Comparison of ENCODE assay signal across 19 cellular contexts in the genomic region with DNA sequence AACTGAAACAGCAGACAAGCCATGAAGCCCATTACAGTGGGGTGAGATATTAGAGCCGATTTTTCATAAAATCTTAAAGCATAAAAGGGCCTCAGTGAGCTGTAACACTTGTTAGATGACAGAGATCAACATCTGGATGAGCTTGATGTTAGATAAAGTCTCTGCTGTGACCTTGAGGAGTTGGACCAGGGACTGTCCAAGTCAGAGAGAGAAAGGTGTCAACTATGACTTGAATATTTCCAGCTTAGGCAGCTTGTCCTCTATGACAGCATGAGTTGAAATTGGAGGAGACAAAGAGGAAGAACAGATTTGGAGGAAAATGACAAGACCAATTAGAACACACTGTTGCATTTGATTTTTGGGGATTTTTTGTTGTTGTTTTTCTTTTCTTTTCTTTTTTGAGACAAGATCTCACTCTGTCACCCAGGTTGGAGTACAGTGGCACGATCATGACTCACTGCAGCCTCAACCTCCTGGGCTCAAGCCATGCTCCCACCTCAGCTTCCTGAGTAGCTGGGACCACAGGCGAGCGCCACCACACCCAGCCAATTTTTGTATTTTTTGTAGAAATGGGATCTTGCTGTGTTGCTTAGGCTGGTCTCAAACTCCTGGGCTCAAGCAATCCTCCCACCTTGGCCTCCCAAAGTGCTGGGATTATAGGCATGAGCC. TPM values are rescaled to one million over a fixed set of nuclear protein-coding genes. Genes with fewer than 3 reads are reported as not detected.
DNase-seq lines count a peak whose midpoint lies in the region; ATAC-seq, FAIRE-seq and TF ChIP-seq lines count a peak whose summit lies in the region.
"Had no signal": no experiment of that assay in that cellular context is flagged by ENCODE, and none has a peak within 500 bp of the region (broad histone marks: within the 10 kb centered on the region; RNA-seq: fewer than 3 reads in every experiment).

No MANE protein-coding gene starts in this region.

- no peak for DNase-seq in activated naive CD8-positive, alpha-beta T cell treated with anti-CD3 and anti-CD28 coated beads, Interleukin-2, amount 10 ng/mL, durations not matched to agents 7 days and 5 days
- DNase-seq in activated naive CD8-positive, alpha-beta T cell treated with anti-CD3 and anti-CD28 coated beads for 36 hours, result no peak
- peak; percentile 37 for DNase-seq in MG63
- DNase-seq in activated T-helper 1 cell treated with anti-CD3 and anti-CD28 coated beads, Interleukin-12 subunit alpha, Interleukin-12 subunit beta, Interleukin-2, Interleukin-4 antibody, amounts not matched to agents 30 ng/mL and 10 ng/mL and 1 ng/mL, durations not matched to agents 14 hours and 24 hours and 36 hours (ENCODE audit: low spot score), result peak; percentile 4
- DNase-seq in frontal cortex (ENCODE audit: low spot score in 2 of 2), result no peak
- no peak for DNase-seq in tibial artery
- DNase-seq: Calu3; caudate nucleus; effector CD4-positive, alpha-beta T cell; islet precursor cell; mesendoderm; NCI-H1105; NCI-H2107; NCI-H526 treated with DMSO at 0.1 percent for 48 hours; SK-N-SH; substantia nigra had no signal

- no peaks in the 10 kb centered on the region for H3K9me3 ChIP-seq in MG63
- H3K9me3 ChIP-seq in tibial artery, result no peaks in the 10 kb centered on the region
- H3K9me3 ChIP-seq: right atrium auricular region, SK-N-SH had no signal

- H3K4me3 ChIP-seq in MG63, result no peak overlapping the region
- no peak overlapping the region for H3K4me3 ChIP-seq in tibial artery
- H3K4me3 ChIP-seq: right atrium auricular region had no signal

- peak overlapping the region; percentile 22 for H3K4me3 Mint-ChIP-seq in activated naive CD8-positive, alpha-beta T cell treated with anti-CD3 and anti-CD28 coated beads, Interleukin-2, amount 10 ng/mL, durations not matched to agents 7 days and 5 days
- no peak overlapping the region for H3K4me3 Mint-ChIP-seq in activated naive CD8-positive, alpha-beta T cell treated with anti-CD3 and anti-CD28 coated beads for 36 hours
- no peak overlapping the region for H3K4me3 Mint-ChIP-seq in activated T-helper 1 cell treated with anti-CD3 and anti-CD28 coated beads, Interleukin-12 subunit alpha, Interleukin-12 subunit beta, Interleukin-2, Interleukin-4 antibody, amounts not matched to agents 30 ng/mL and 10 ng/mL and 1 ng/mL, durations not matched to agents 14 hours and 24 hours and 36 hours
- H3K4me3 Mint-ChIP-seq in stimulated activated naive CD8-positive, alpha-beta T cell treated with anti-CD3 and anti-CD28 coated beads, Interleukin-15, Interleukin-2, amounts not matched to agents 100 ng/mL and 50 ng/mL, for 24 hours, result no peak overlapping the region

- intact Hi-C loops in activated T-helper 1 cell treated with anti-CD3 and anti-CD28 coated beads, Interleukin-12 subunit alpha, Interleukin-12 subunit beta, Interleukin-2, Interleukin-4 antibody, amounts not matched to agents 30 ng/mL and 10 ng/mL and 1 ng/mL, durations not matched to agents 14 hours and 24 hours and 36 hours (cut with micrococcal nuclease), result no loop called here
- intact Hi-C loops in tibial artery (cut with DNase I; ENCODE audit: low total_unique reads), result no loop called here

- no peak overlapping the region for H3K27ac ChIP-seq in tibial artery
- H3K27ac ChIP-seq: right atrium auricular region had no signal

- no peaks in the 10 kb centered on the region for H3K36me3 Mint-ChIP-seq in activated naive CD8-positive, alpha-beta T cell treated with anti-CD3 and anti-CD28 coated beads, Interleukin-2, amount 10 ng/mL, durations not matched to agents 7 days and 5 days
- no peaks in the 10 kb centered on the region for H3K36me3 Mint-ChIP-seq in activated naive CD8-positive, alpha-beta T cell treated with anti-CD3 and anti-CD28 coated beads for 36 hours
- H3K36me3 Mint-ChIP-seq in activated T-helper 1 cell treated with anti-CD3 and anti-CD28 coated beads, Interleukin-12 subunit alpha, Interleukin-12 subunit beta, Interleukin-2, Interleukin-4 antibody, amounts not matched to agents 30 ng/mL and 10 ng/mL and 1 ng/mL, durations not matched to agents 14 hours and 24 hours and 36 hours (ENCODE audit: low read depth), result no peaks in the 10 kb centered on the region
- no peaks in the 10 kb centered on the region for H3K36me3 Mint-ChIP-seq in stimulated activated naive CD8-positive, alpha-beta T cell treated with anti-CD3 and anti-CD28 coated beads, Interleukin-15, Interleukin-2, amounts not matched to agents 100 ng/mL and 50 ng/mL, for 24 hours (ENCODE audit: low read depth)

- H3K27me3 ChIP-seq in MG63, result no peaks in the 10 kb centered on the region
- H3K27me3 ChIP-seq in tibial artery, result no peaks in the 10 kb centered on the region
- H3K27me3 ChIP-seq: right atrium auricular region had no signal

- peaks cover 18% of the 10 kb centered on the region for H3K4me1 Mint-ChIP-seq in activated naive CD8-positive, alpha-beta T cell treated with anti-CD3 and anti-CD28 coated beads, Interleukin-2, amount 10 ng/mL, durations not matched to agents 7 days and 5 days
- H3K4me1 Mint-ChIP-seq in activated naive CD8-positive, alpha-beta T cell treated with anti-CD3 and anti-CD28 coated beads for 36 hours, result peaks cover 9% of the 10 kb centered on the region
- H3K4me1 Mint-ChIP-seq in activated T-helper 1 cell treated with anti-CD3 and anti-CD28 coated beads, Interleukin-12 subunit alpha, Interleukin-12 subunit beta, Interleukin-2, Interleukin-4 antibody, amounts not matched to agents 30 ng/mL and 10 ng/mL and 1 ng/mL, durations not matched to agents 14 hours and 24 hours and 36 hours (ENCODE audit: low read depth), result peaks cover 22% of the 10 kb centered on the region
- H3K4me1 Mint-ChIP-seq in stimulated activated naive CD8-positive, alpha-beta T cell treated with anti-CD3 and anti-CD28 coated beads, Interleukin-15, Interleukin-2, amounts not matched to agents 100 ng/mL and 50 ng/mL, for 24 hours (ENCODE audit: low read depth), result peaks cover 34% of the 10 kb centered on the region

- no peaks in the 10 kb centered on the region for H3K9me3 Mint-ChIP-seq in activated naive CD8-positive, alpha-beta T cell treated with anti-CD3 and anti-CD28 coated beads, Interleukin-2, amount 10 ng/mL, durations not matched to agents 7 days and 5 days
- H3K9me3 Mint-ChIP-seq in activated naive CD8-positive, alpha-beta T cell treated with anti-CD3 and anti-CD28 coated beads for 36 hours, result no peaks in the 10 kb centered on the region
- H3K9me3 Mint-ChIP-seq in activated T-helper 1 cell treated with anti-CD3 and anti-CD28 coated beads, Interleukin-12 subunit alpha, Interleukin-12 subunit beta, Interleukin-2, Interleukin-4 antibody, amounts not matched to agents 30 ng/mL and 10 ng/mL and 1 ng/mL, durations not matched to agents 14 hours and 24 hours and 36 hours, result no peaks in the 10 kb centered on the region
- H3K9me3 Mint-ChIP-seq in stimulated activated naive CD8-positive, alpha-beta T cell treated with anti-CD3 and anti-CD28 coated beads, Interleukin-15, Interleukin-2, amounts not matched to agents 100 ng/mL and 50 ng/mL, for 24 hours, result no peaks in the 10 kb centered on the region

- peak; percentile 45 for ATAC-seq in activated naive CD8-positive, alpha-beta T cell treated with anti-CD3 and anti-CD28 coated beads, Interleukin-2, amount 10 ng/mL, durations not matched to agents 7 days and 5 days (ENCODE audit: low read depth)
- no peak for ATAC-seq in GM18498 (IDR thresholded peaks at IDR 0.05; ENCODE audit: unreplicated experiment)

- FAIRE-seq in frontal cortex (lab: Jason Lieb, UNC), result no peak

- peaks cover 6% of the 10 kb centered on the region for H3K36me3 ChIP-seq in MG63
- H3K36me3 ChIP-seq in tibial artery, result no peaks in the 10 kb centered on the region
- H3K36me3 ChIP-seq: right atrium auricular region had no signal

- peaks cover 0 to 13% (median 4%) of the 10 kb centered on the region in 4 donors for H3K4me1 ChIP-seq in tibial artery

- TF ChIP-seq CTCF in tibial artery (IDR thresholded peaks at IDR 0.05), result no peak

- H3K27me3 Mint-ChIP-seq in activated naive CD8-positive, alpha-beta T cell treated with anti-CD3 and anti-CD28 coated beads, Interleukin-2, amount 10 ng/mL, durations not matched to agents 7 days and 5 days, result no peaks in the 10 kb centered on the region
- H3K27me3 Mint-ChIP-seq in activated naive CD8-positive, alpha-beta T cell treated with anti-CD3 and anti-CD28 coated beads for 36 hours, result no peaks in the 10 kb centered on the region
- no peaks in the 10 kb centered on the region for H3K27me3 Mint-ChIP-seq in activated T-helper 1 cell treated with anti-CD3 and anti-CD28 coated beads, Interleukin-12 subunit alpha, Interleukin-12 subunit beta, Interleukin-2, Interleukin-4 antibody, amounts not matched to agents 30 ng/mL and 10 ng/mL and 1 ng/mL, durations not matched to agents 14 hours and 24 hours and 36 hours (ENCODE audit: insufficient read depth)
- no peaks in the 10 kb centered on the region for H3K27me3 Mint-ChIP-seq in stimulated activated naive CD8-positive, alpha-beta T cell treated with anti-CD3 and anti-CD28 coated beads, Interleukin-15, Interleukin-2, amounts not matched to agents 100 ng/mL and 50 ng/mL, for 24 hours

- peak overlapping the region; percentile 54 for H3K27ac Mint-ChIP-seq in activated naive CD8-positive, alpha-beta T cell treated with anti-CD3 and anti-CD28 coated beads, Interleukin-2, amount 10 ng/mL, durations not matched to agents 7 days and 5 days
- H3K27ac Mint-ChIP-seq in activated naive CD8-positive, alpha-beta T cell treated with anti-CD3 and anti-CD28 coated beads for 36 hours, result no peak overlapping the region
- H3K27ac Mint-ChIP-seq in activated T-helper 1 cell treated with anti-CD3 and anti-CD28 coated beads, Interleukin-12 subunit alpha, Interleukin-12 subunit beta, Interleukin-2, Interleukin-4 antibody, amounts not matched to agents 30 ng/mL and 10 ng/mL and 1 ng/mL, durations not matched to agents 14 hours and 24 hours and 36 hours, result peak overlapping the region; percentile 12
- peak overlapping the region; percentile 29 for H3K27ac Mint-ChIP-seq in stimulated activated naive CD8-positive, alpha-beta T cell treated with anti-CD3 and anti-CD28 coated beads, Interleukin-15, Interleukin-2, amounts not matched to agents 100 ng/mL and 50 ng/mL, for 24 hours

- POLR2A ChIA-PET in activated naive CD8-positive, alpha-beta T cell treated with anti-CD3 and anti-CD28 coated beads, Interleukin-2, amount 10 ng/mL, durations not matched to agents 7 days and 5 days (lab: Charles Lee), result no interaction called here

RNA-seq across cellular contexts. Expression of a gene that starts 35.4 kb away (rescaled TPM):
- 1 to 10 TPM; 9.1 to 9.8 TPM for total RNA-seq in activated naive CD8-positive, alpha-beta T cell treated with anti-CD3 and anti-CD28 coated beads, Interleukin-2, amount 10 ng/mL, durations not matched to agents 7 days and 5 days
- total RNA-seq in activated naive CD8-positive, alpha-beta T cell treated with anti-CD3 and anti-CD28 coated beads for 36 hours, result 10 to 100 TPM; 25.0 to 26.4 TPM
- 348 and 588 TPM in 2 replicates for total RNA-seq in MG63 (2014; rRNA removed; shearing (Covaris generic); ENCODE audit: low replicate concordance)
- 16.8 and 20.6 TPM in 2 replicates for total RNA-seq in activated T-helper 1 cell treated with anti-CD3 and anti-CD28 coated beads, Interleukin-12 subunit alpha, Interleukin-12 subunit beta, Interleukin-2, Interleukin-4 antibody, amounts not matched to agents 30 ng/mL and 10 ng/mL and 1 ng/mL, durations not matched to agents 14 hours and 24 hours and 36 hours
- total RNA-seq in frontal cortex, result 106 TPM

Comparison
In these comparisons a context has a peak if more than half of its experiments do, and no peak if none do; other contexts are left out.
1. DNase-seq: peak in MG63 (single experiment) and activated T-helper 1 cell treated with anti-CD3 and anti-CD28 coated beads, Interleukin-12 subunit alpha, Interleukin-12 subunit beta, Interleukin-2, Interleukin-4 antibody, amounts not matched to agents 30 ng/mL and 10 ng/mL and 1 ng/mL, durations not matched to agents 14 hours and 24 hours and 36 hours (single experiment); none in activated naive CD8-positive, alpha-beta T cell treated with anti-CD3 and anti-CD28 coated beads, Interleukin-2, amount 10 ng/mL, durations not matched to agents 7 days and 5 days (single experiment), activated naive CD8-positive, alpha-beta T cell treated with anti-CD3 and anti-CD28 coated beads for 36 hours (single experiment), frontal cortex (0 of 2) and tibial artery (0 of 2).